Comparison of ENCODE assay signal across 13 cellular contexts in genomic region chr1:59972216-59972924, GRCh38.
A peak's percentile ranks its signal among the peaks of the same experiment; 100 is the strongest.
DNase-seq lines count a peak whose midpoint lies in the region; ATAC-seq lines count a peak whose summit lies in the region.
"Had no signal": no experiment of that assay in that cellular context is flagged by ENCODE, and none has a peak within 500 bp of the region (broad histone marks: within the 10 kb centered on the region; RNA-seq: fewer than 3 reads in every experiment).

No MANE protein-coding gene starts in this region.

- H3K27ac Mint-ChIP-seq in stimulated activated naive B cell treated with anti-CD40 and anti-IgM and Interleukin-4, amounts not matched to agents 10 μg/mL and 1 μg/mL and 100 μg/mL, for 72 hours = no peak overlapping the region
- H3K27ac Mint-ChIP-seq: activated CD4-positive, alpha-beta T cell treated with anti-CD3 and anti-CD28 coated beads, Interleukin-2, amount 10 ng/mL, durations not matched to agents 24 days and 14 days; stimulated activated naive CD8-positive, alpha-beta T cell treated with anti-CD3 and anti-CD28 coated beads, Interleukin-15, Interleukin-2, amounts not matched to agents 100 ng/mL and 50 ng/mL, for 24 hours had no signal

- peaks cover 2 to 7% of the 10 kb centered on the region in 2 donors for H3K4me1 Mint-ChIP-seq in stimulated activated naive B cell treated with anti-CD40 and anti-IgM and Interleukin-4, amounts not matched to agents 10 μg/mL and 1 μg/mL and 100 μg/mL, for 72 hours

- H3K27me3 Mint-ChIP-seq in stimulated activated naive B cell treated with anti-CD40 and anti-IgM and Interleukin-4, amounts not matched to agents 10 μg/mL and 1 μg/mL and 100 μg/mL, for 72 hours = peaks cover 27 to 29% of the 10 kb centered on the region in 2 donors

- H3K36me3 Mint-ChIP-seq in stimulated activated naive B cell treated with anti-CD40 and anti-IgM and Interleukin-4, amounts not matched to agents 10 μg/mL and 1 μg/mL and 100 μg/mL, for 72 hours = no peaks in the 10 kb centered on the region

- ATAC-seq in stimulated activated naive B cell treated with anti-CD40 and anti-IgM and Interleukin-4, amounts not matched to agents 10 μg/mL and 1 μg/mL and 100 μg/mL, for 72 hours (replicated peaks) = no peak

- DNase-seq in D341Med (ENCODE audit: low spot score) = peak; percentile 19
- DNase-seq in NCI-H1436 treated with DMSO at 0.1 percent for 48 hours (lab: John Stamatoyannopoulos, UW) = peak; percentile 26
- DNase-seq in NCI-H774 (lab: John Stamatoyannopoulos, UW) = peak; percentile 70
- DNase-seq in left kidney (ENCODE audit: low read depth, low spot score) = peak; percentile 40
- no peak for DNase-seq in HUDEP-2 (lab: John Stamatoyannopoulos, UW; ENCODE audit: unreplicated experiment in 76 of 76)
- DNase-seq in NK-92 (lab: John Stamatoyannopoulos, UW; ENCODE audit: unreplicated experiment) = no peak
- DNase-seq in stimulated activated naive B cell treated with anti-CD40 and anti-IgM and Interleukin-4, amounts not matched to agents 10 μg/mL and 1 μg/mL and 100 μg/mL, for 72 hours = no peak
- DNase-seq: activated CD4-positive, alpha-beta T cell treated with anti-CD3 and anti-CD28 coated beads, Interleukin-2, amount 10 ng/mL, durations not matched to agents 24 days and 14 days; activated T-cell treated with anti-CD3 and anti-CD28 coated beads, Interleukin-2, amount 50 U/mL, for 1 hour; adrenal gland; left colon; MG63 had no signal

- no peak overlapping the region for H3K4me3 Mint-ChIP-seq in stimulated activated naive B cell treated with anti-CD40 and anti-IgM and Interleukin-4, amounts not matched to agents 10 μg/mL and 1 μg/mL and 100 μg/mL, for 72 hours
- H3K4me3 Mint-ChIP-seq: activated CD4-positive, alpha-beta T cell treated with anti-CD3 and anti-CD28 coated beads, Interleukin-2, amount 10 ng/mL, durations not matched to agents 24 days and 14 days; stimulated activated naive CD8-positive, alpha-beta T cell treated with anti-CD3 and anti-CD28 coated beads, Interleukin-15, Interleukin-2, amounts not matched to agents 100 ng/mL and 50 ng/mL, for 24 hours had no signal

- no peaks in the 10 kb centered on the region for H3K9me3 Mint-ChIP-seq in stimulated activated naive B cell treated with anti-CD40 and anti-IgM and Interleukin-4, amounts not matched to agents 10 μg/mL and 1 μg/mL and 100 μg/mL, for 72 hours
- H3K9me3 Mint-ChIP-seq: activated CD4-positive, alpha-beta T cell treated with anti-CD3 and anti-CD28 coated beads, Interleukin-2, amount 10 ng/mL, durations not matched to agents 24 days and 14 days; stimulated activated naive CD8-positive, alpha-beta T cell treated with anti-CD3 and anti-CD28 coated beads, Interleukin-15, Interleukin-2, amounts not matched to agents 100 ng/mL and 50 ng/mL, for 24 hours had no signal

Comparison
In these comparisons a context has a peak if more than half of its experiments do, and no peak if none do; other contexts are left out.
1. DNase-seq: peak in D341Med (single experiment), NCI-H1436 treated with DMSO at 0.1 percent for 48 hours (single experiment), NCI-H774 (single experiment) and left kidney (single experiment); none in HUDEP-2 (0 of 76), NK-92 (single experiment) and stimulated activated naive B cell treated with anti-CD40 and anti-IgM and Interleukin-4, amounts not matched to agents 10 μg/mL and 1 μg/mL and 100 μg/mL, for 72 hours (single experiment).